Comparison of ENCODE assay signal across 17 cellular contexts in the genomic region with DNA sequence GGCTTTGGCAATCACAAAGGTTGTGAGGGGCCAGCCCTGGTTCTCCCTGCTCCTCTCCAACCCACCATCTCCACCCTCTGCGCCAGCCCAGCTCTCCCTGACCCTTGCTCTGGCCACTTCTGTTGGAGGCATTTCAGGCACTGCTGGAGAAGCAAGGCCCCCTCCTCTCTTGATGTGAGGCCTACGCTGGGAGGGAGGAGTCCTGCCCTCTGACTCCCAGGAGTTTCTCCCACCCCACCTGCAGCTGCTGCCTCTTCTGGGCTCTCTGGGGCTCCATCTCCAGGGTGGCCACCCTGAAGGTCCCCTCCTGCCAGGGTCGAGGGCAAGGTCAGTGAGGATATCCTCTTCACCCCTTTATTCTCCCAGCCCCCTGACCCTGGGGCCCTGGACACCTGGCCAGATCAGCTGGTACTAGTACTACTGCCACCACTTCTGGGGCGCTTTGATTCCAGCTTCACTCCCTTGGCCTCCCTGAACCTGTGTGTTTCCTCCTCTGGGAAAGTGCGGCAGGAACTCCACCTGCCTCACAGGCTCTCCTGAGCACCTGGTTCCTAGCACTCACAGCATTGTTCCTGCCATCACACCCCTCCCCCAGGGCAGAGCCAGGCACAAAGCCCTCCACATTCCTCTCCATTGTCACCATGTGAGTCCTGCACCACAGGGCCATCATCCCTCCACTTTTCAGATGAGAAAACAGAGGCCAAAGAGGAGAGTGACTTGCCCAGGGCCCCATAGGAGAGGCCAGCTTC. TPM values are rescaled to one million over a fixed set of nuclear protein-coding genes. Genes with fewer than 3 reads are reported as not detected.
DNase-seq lines count a peak whose midpoint lies in the region; ATAC-seq and TF ChIP-seq lines count a peak whose summit lies in the region.
"Had no signal": no experiment of that assay in that cellular context is flagged by ENCODE, and none has a peak within 500 bp of the region (broad histone marks: within the 10 kb centered on the region; RNA-seq: fewer than 3 reads in every experiment).

No MANE protein-coding gene starts in this region.

- WGBS in endodermal cell (ENCODE audit: insufficient coverage in 1 of 2, insufficient read length in 1 of 2), 2 experiments, result 87 to 89% methylated on average over 2 to 5 of the region's 5 CpGs

- H3K27ac Mint-ChIP-seq in stimulated activated naive CD8-positive, alpha-beta T cell treated with anti-CD3 and anti-CD28 coated beads, Interleukin-15, amount 100 ng/mL, for 72 hours, result peak overlapping the region; percentile 10 to 82
- peak overlapping the region; percentile 77 for H3K27ac Mint-ChIP-seq in endodermal cell
- H3K27ac Mint-ChIP-seq: CD8-positive, alpha-beta T cell; T-helper 2 cell treated with Interferon-gamma antibody and Interleukin-4, amounts not matched to agents 5 μg/mL and 100 μg/mL, for 36 hours had no signal

- H3K79me2 ChIP-seq in MM.1S (ENCODE audit: low read length), result no peaks in the 10 kb centered on the region

- no peaks in the 10 kb centered on the region for H3K9me3 ChIP-seq in MM.1S (replicated peaks; ENCODE audit: insufficient read depth, low read length)
- H3K9me3 ChIP-seq in endodermal cell (ENCODE audit: control insufficient read depth, low read length), result no peaks in the 10 kb centered on the region
- H3K9me3 ChIP-seq: heart left ventricle, neutrophil, thoracic aorta had no signal

- no peaks in the 10 kb centered on the region for H3F3A ChIP-seq in MM.1S (ENCODE audit: insufficient read depth, low read length)

- no peaks in the 10 kb centered on the region for H3K36me3 Mint-ChIP-seq in endodermal cell (ENCODE audit: low read depth)
- H3K36me3 Mint-ChIP-seq: CD8-positive, alpha-beta T cell had no signal

- H4K20me1 ChIP-seq in MM.1S (ENCODE audit: insufficient read depth, low read length), result no peaks in the 10 kb centered on the region

- H3K9me3 Mint-ChIP-seq in stimulated activated naive CD8-positive, alpha-beta T cell treated with anti-CD3 and anti-CD28 coated beads, Interleukin-15, amount 100 ng/mL, for 72 hours, result no peaks in the 10 kb centered on the region
- H3K9me3 Mint-ChIP-seq in endodermal cell, result no peaks in the 10 kb centered on the region
- H3K9me3 Mint-ChIP-seq: CD8-positive, alpha-beta T cell; T-helper 2 cell treated with Interferon-gamma antibody and Interleukin-4, amounts not matched to agents 5 μg/mL and 100 μg/mL, for 36 hours had no signal

- H3K27me3 ChIP-seq in MM.1S (replicated peaks; ENCODE audit: insufficient read depth, low read length) (no peaks in the 10 kb centered on the region), endodermal cell (ENCODE audit: control insufficient read depth, insufficient read depth, low read length, poor library complexity, severe bottlenecking) (no peaks in the 10 kb centered on the region)

- H3K4me3 Mint-ChIP-seq in stimulated activated naive CD8-positive, alpha-beta T cell treated with anti-CD3 and anti-CD28 coated beads, Interleukin-15, amount 100 ng/mL, for 72 hours, result peak overlapping the region; percentile 48 to 63
- no peak overlapping the region for H3K4me3 Mint-ChIP-seq in endodermal cell
- H3K4me3 Mint-ChIP-seq: CD8-positive, alpha-beta T cell; T-helper 2 cell treated with Interferon-gamma antibody and Interleukin-4, amounts not matched to agents 5 μg/mL and 100 μg/mL, for 36 hours had no signal

- no peak for ATAC-seq in stimulated activated naive CD8-positive, alpha-beta T cell treated with anti-CD3 and anti-CD28 coated beads, Interleukin-15, amount 100 ng/mL, for 72 hours
- no peak for ATAC-seq in stimulated activated naive CD8-positive, alpha-beta T cell treated with anti-CD3 and anti-CD28 coated beads, Interleukin-15, Interleukin-2, amounts not matched to agents 100 U/mL and 50 U/mL, for 24 hours
- no peak for ATAC-seq in HG02852 (IDR thresholded peaks at IDR 0.05; ENCODE audit: unreplicated experiment)

- H3K4me2 ChIP-seq in MM.1S (ENCODE audit: low read depth, low read length), result no peak overlapping the region

- no peak overlapping the region for H3K9ac ChIP-seq in MM.1S (ENCODE audit: low read length)
- H3K9ac ChIP-seq in endodermal cell (ENCODE audit: extremely low read depth, low read length, poor library complexity, severe bottlenecking), result no peak overlapping the region

- peaks cover 77% of the 10 kb centered on the region for H3K27me3 Mint-ChIP-seq in stimulated activated naive CD8-positive, alpha-beta T cell treated with anti-CD3 and anti-CD28 coated beads, Interleukin-15, amount 100 ng/mL, for 72 hours
- H3K27me3 Mint-ChIP-seq in endodermal cell (ENCODE audit: insufficient read depth), result peaks cover 16% of the 10 kb centered on the region

- H3K4me1 Mint-ChIP-seq in stimulated activated naive CD8-positive, alpha-beta T cell treated with anti-CD3 and anti-CD28 coated beads, Interleukin-15, amount 100 ng/mL, for 72 hours, result peaks cover 40% of the 10 kb centered on the region
- peaks cover 24% of the 10 kb centered on the region for H3K4me1 Mint-ChIP-seq in endodermal cell

- H3K27ac ChIP-seq in MM.1S (ENCODE audit: low read length) (no peak overlapping the region), endodermal cell (ENCODE audit: low read depth, low read length) (no peak overlapping the region)
- H3K27ac ChIP-seq: heart left ventricle, neutrophil, thoracic aorta had no signal

- H3K36me3 ChIP-seq in MM.1S (replicated peaks; ENCODE audit: insufficient read depth, low read length), result no peaks in the 10 kb centered on the region
- no peaks in the 10 kb centered on the region for H3K36me3 ChIP-seq in endodermal cell (ENCODE audit: control insufficient read depth, insufficient read depth, low read length)
- H3K36me3 ChIP-seq: heart left ventricle, neutrophil, thoracic aorta had no signal

- H2AFZ ChIP-seq in MM.1S (ENCODE audit: low read length), result no peak overlapping the region

- TF ChIP-seq CTCF in MM.1S (IDR thresholded peaks at IDR 0.05; ENCODE audit: low read length) (no peak), endodermal cell (conservative IDR thresholded peaks at IDR 0.05) (no peak)

- no peaks in the 10 kb centered on the region for H3K9me2 ChIP-seq in MM.1S (replicated peaks; ENCODE audit: insufficient read depth, low read length)

- no peak for DNase-seq in stimulated activated naive CD8-positive, alpha-beta T cell treated with anti-CD3 and anti-CD28 coated beads, Interleukin-15, amount 100 ng/mL, for 72 hours
- DNase-seq in stimulated activated naive CD8-positive, alpha-beta T cell treated with anti-CD3 and anti-CD28 coated beads, Interleukin-15, Interleukin-2, amounts not matched to agents 100 U/mL and 50 U/mL, for 24 hours, result no peak
- DNase-seq in MM.1S, result peak; percentile 5
- DNase-seq in endodermal cell, result peak; percentile 80
- DNase-seq in SIG-M5 treated with dmso at 0.1 percent for 504 hours (lab: John Stamatoyannopoulos, UW; ENCODE audit: unreplicated experiment), result no peak
- DNase-seq in SKM-1 treated with dmso at 0.1 percent for 144 hours (lab: John Stamatoyannopoulos, UW; ENCODE audit: unreplicated experiment), result no peak
- DNase-seq: CD8-positive, alpha-beta T cell; cortex of kidney; KG1; NCI-H2107; NCI-H748 treated with DMSO at 0.1 percent for 48 hours; SIG-M5 had no signal

- no peak overlapping the region for H3K4me3 ChIP-seq in MM.1S (ENCODE audit: low read length)
- H3K4me3 ChIP-seq in endodermal cell (ENCODE audit: low read length), result no peak overlapping the region
- H3K4me3 ChIP-seq: heart left ventricle, thoracic aorta had no signal

- peaks cover 9% of the 10 kb centered on the region; the same call in 1 of the 2 replicates for H3K4me1 ChIP-seq in MM.1S (ENCODE audit: low read length)
- peaks cover 13% of the 10 kb centered on the region for H3K4me1 ChIP-seq in endodermal cell (ENCODE audit: control insufficient read depth, insufficient read depth, low read length)

RNA-seq across cellular contexts. Expression of a gene that starts 23.8 kb away (rescaled TPM):
- 10 to 100 TPM; 25.9 to 31.9 TPM for total RNA-seq in endodermal cell
- 6.3 TPM for polyA plus RNA-seq in endodermal cell (2013, experiment 1 of 2)
- polyA plus RNA-seq in endodermal cell (2013, experiment 2 of 2), result 7.5 TPM

Comparison
In these comparisons a context has a peak if more than half of its experiments do, and no peak if none do; other contexts are left out.
1. DNase-seq: peak in MM.1S (single experiment) and endodermal cell (single experiment); none in stimulated activated naive CD8-positive, alpha-beta T cell treated with anti-CD3 and anti-CD28 coated beads, Interleukin-15, amount 100 ng/mL, for 72 hours (0 of 2), stimulated activated naive CD8-positive, alpha-beta T cell treated with anti-CD3 and anti-CD28 coated beads, Interleukin-15, Interleukin-2, amounts not matched to agents 100 U/mL and 50 U/mL, for 24 hours (single experiment), SIG-M5 treated with dmso at 0.1 percent for 504 hours (single experiment) and SKM-1 treated with dmso at 0.1 percent for 144 hours (single experiment).